In genomic region chr13:29561918-29562317, GRCh38 we compare ENCODE assay signal across 32 cellular contexts. TPM values are rescaled to one million over a fixed set of nuclear protein-coding genes. Genes with fewer than 3 reads are reported as not detected.
DNase-seq lines count a peak whose midpoint lies in the region; ATAC-seq and TF ChIP-seq lines count a peak whose summit lies in the region.
"Had no signal": no experiment of that assay in that cellular context is flagged by ENCODE, and none has a peak within 500 bp of the region (broad histone marks: within the 10 kb centered on the region; RNA-seq: fewer than 3 reads in every experiment).

No MANE protein-coding gene starts in this region.

- H3K27ac Mint-ChIP-seq in WTC11, result peak overlapping the region; percentile 72; the same call in 1 of the 2 replicates
- H3K27ac Mint-ChIP-seq: activated T-helper 2 cell treated with anti-CD3 and anti-CD28 coated beads, Interferon-gamma antibody, Interleukin-2, Interleukin-4, amounts not matched to agents 10 μg/mL and 5 μg/mL and 100 μg/mL, durations not matched to agents 14 hours and 24 hours and 36 hours; neural progenitor cell had no signal

- H3K4me3 Mint-ChIP-seq in WTC11, result no peak overlapping the region
- H3K4me3 Mint-ChIP-seq: activated naive CD4-positive, alpha-beta T cell treated with anti-CD3 and anti-CD28 coated beads, Interleukin-2, amount 50 U/mL, for 24 hours; neural progenitor cell; stimulated activated memory B cell treated with anti-CD40 and anti-IgM and Interleukin-4, amounts not matched to agents 10 μg/mL and 1 μg/mL and 100 μg/mL, for 72 hours had no signal

- H3K9me3 ChIP-seq in HEK293 (ENCODE audit: control insufficient read depth, insufficient read depth, low read depth, low read length) (no peaks in the 10 kb centered on the region), esophagus squamous epithelium (no peaks in the 10 kb centered on the region), mucosa of descending colon (no peaks in the 10 kb centered on the region), HAP-1 (no peaks in the 10 kb centered on the region), uterus (no peaks in the 10 kb centered on the region)
- H3K9me3 ChIP-seq: BLaER1 had no signal

- TF ChIP-seq CTCF in HEK293 (tag by site-specific recombination; IDR thresholded peaks at IDR 0.05) (no peak), WTC11 (IDR thresholded peaks at IDR 0.05) (no peak), esophagus squamous epithelium (IDR thresholded peaks at IDR 0.05) (no peak), mucosa of descending colon (IDR thresholded peaks at IDR 0.05) (no peak), GM13977 (IDR thresholded peaks at IDR 0.05; ENCODE audit: extremely low read depth, insufficient read depth, missing control alignments) (no peak), uterus (IDR thresholded peaks at IDR 0.05) (no peak)

- DNase-seq in WTC11 (ENCODE audit: low spot score), result no peak
- no peak for DNase-seq in esophagus squamous epithelium (lab: John Stamatoyannopoulos, UW)
- DNase-seq in mucosa of descending colon, result no peak
- DNase-seq in GM13977 (ENCODE audit: low spot score), result no peak
- DNase-seq in HAP-1 (ENCODE audit: low spot score in 2 of 2), result no peak
- DNase-seq in uterus, result no peak
- DNase-seq: activated CD4-positive, alpha-beta T cell treated with anti-CD3 and anti-CD28 coated beads, Interleukin-2, amount 50 U/mL, for 48 hours; activated CD4-positive, CD25-positive, alpha-beta regulatory T cell; activated CD8-positive, alpha-beta memory T cell treated with anti-CD3 and anti-CD28 coated beads, Interleukin-2, amount 50 U/mL, for 48 hours; cortex of kidney; DMS53; kidney glomerular epithelial cell; mammary epithelial cell; NCI-H1105; NCI-H1930; NCI-H2227 treated with DMSO at 0.1 percent for 48 hours; NCI-H526 treated with DMSO at 0.1 percent for 48 hours; right cardiac atrium; SIG-M5; stimulated activated CD4-positive, alpha-beta T cell treated with anti-CD3 and anti-CD28 coated beads, Interleukin-12 subunit alpha, Interleukin-12 subunit beta, amount 100 ng/mL, for 4 hours; stimulated activated CD4-positive, alpha-beta T cell treated with anti-CD3 and anti-CD28 coated beads, Interleukin-4, amount 100 ng/mL, for 1 hour; substantia nigra; SW 1271; T1000 had no signal

- TF ChIP-seq POLR2A in esophagus squamous epithelium (IDR thresholded peaks at IDR 0.05) (no peak), uterus (IDR thresholded peaks at IDR 0.05) (no peak)

- CTCF ChIA-PET in HEK293 (lab: Yijun Ruan, JAX) (no interaction called here), WTC11 (lab: Charles Lee) (no interaction called here)

- H3K4me1 ChIP-seq in HEK293 (ENCODE audit: control insufficient read depth, insufficient read depth, low read length) (peaks cover 10% of the 10 kb centered on the region), esophagus squamous epithelium (peaks cover 9 to 77% (median 31%) of the 10 kb centered on the region in 3 donors), mucosa of descending colon (ENCODE audit: low read depth) (no peaks in the 10 kb centered on the region), HAP-1 (peaks cover 32% of the 10 kb centered on the region), uterus (no peaks in the 10 kb centered on the region)

- 29 to 45% methylated on average over 6 of the region's 6 CpGs for WGBS in esophagus squamous epithelium, 2 donors

- peaks cover 59% of the 10 kb centered on the region for H3K4me1 Mint-ChIP-seq in WTC11

- no peak; the same call in 1 of the 2 replicates for ATAC-seq in WTC11
- ATAC-seq in mucosa of descending colon, result peak; percentile 11
- no peak for ATAC-seq in HG02970 (IDR thresholded peaks at IDR 0.05; ENCODE audit: low FRiP score, unreplicated experiment)
- ATAC-seq: right cardiac atrium; stimulated activated memory B cell treated with anti-CD40 and anti-IgM and Interleukin-4, amounts not matched to agents 10 μg/mL and 1 μg/mL and 100 μg/mL, for 72 hours had no signal

- intact Hi-C loops in esophagus squamous epithelium (cut with DNase I) (no loop called here), mucosa of descending colon (cut with DNase I, micrococcal nuclease) (no loop called here), uterus (cut with DNase I; ENCODE audit: low total_unique reads) (no loop called here)

- H3K27me3 ChIP-seq in esophagus squamous epithelium (no peaks in the 10 kb centered on the region), HAP-1 (ENCODE audit: low read depth) (no peaks in the 10 kb centered on the region), uterus (no peaks in the 10 kb centered on the region)
- H3K27me3 ChIP-seq: BLaER1, cardiac muscle cell, neural progenitor cell had no signal

- in situ Hi-C loops in GM13977 (cut with MboI; ENCODE audit: low pct_unique_long_range_greater_than_20kb, low sequenced_read_pairs, unreplicated experiment) (no loop called here), HAP-1 (cut with MboI; ENCODE audit: low sequenced_read_pairs) (no loop called here)

- H3K36me3 ChIP-seq in HEK293 (ENCODE audit: control insufficient read depth in 2 of 2, insufficient read depth in 1 of 2, low read length in 2 of 2) (no peaks in the 10 kb centered on the region), esophagus squamous epithelium (no peaks in the 10 kb centered on the region), mucosa of descending colon (ENCODE audit: low read depth) (no peaks in the 10 kb centered on the region), HAP-1 (replicated peaks) (no peaks in the 10 kb centered on the region; the same call in 1 of the 2 replicates), uterus (no peaks in the 10 kb centered on the region)
- H3K36me3 ChIP-seq: cardiac muscle cell, neural progenitor cell had no signal

- H3K4me3 ChIP-seq in HEK293 (ENCODE audit: low read depth, low read length) (no peak overlapping the region), esophagus squamous epithelium (no peak overlapping the region), mucosa of descending colon (no peak overlapping the region), HAP-1 (no peak overlapping the region), uterus (no peak overlapping the region)
- H3K4me3 ChIP-seq: BLaER1, cardiac muscle cell, neural progenitor cell had no signal

- H3K27ac ChIP-seq in HEK293 (ENCODE audit: extremely low read depth, low read depth, low read length), result no peak overlapping the region
- peak overlapping the region; percentile 62 to 80 (median 72) for H3K27ac ChIP-seq in esophagus squamous epithelium
- H3K27ac ChIP-seq in uterus, result no peak overlapping the region
- H3K27ac ChIP-seq: BLaER1, cardiac muscle cell, neural progenitor cell had no signal

- H3K36me3 Mint-ChIP-seq in WTC11, result no peaks in the 10 kb centered on the region; the same call in 1 of the 2 replicates

- no peaks in the 10 kb centered on the region for H3K27me3 Mint-ChIP-seq in WTC11 (ENCODE audit: low read depth)
- H3K27me3 Mint-ChIP-seq: activated naive CD4-positive, alpha-beta T cell treated with anti-CD3 and anti-CD28 coated beads, Interleukin-2, amount 50 U/mL, for 24 hours; stimulated activated memory B cell treated with anti-CD40 and anti-IgM and Interleukin-4, amounts not matched to agents 10 μg/mL and 1 μg/mL and 100 μg/mL, for 72 hours had no signal

- POLR2A ChIA-PET in HEK293 (lab: Yijun Ruan, JAX), result no interaction called here
- POLR2A ChIA-PET in WTC11 (lab: Charles Lee), result no interaction called here

- H3K9me3 Mint-ChIP-seq in WTC11, result 0 out of 2 replicates have a peak, but pooled peaks cover 5% of the 10 kb centered on the region
- H3K9me3 Mint-ChIP-seq: activated naive CD4-positive, alpha-beta T cell treated with anti-CD3 and anti-CD28 coated beads, Interleukin-2, amount 50 U/mL, for 24 hours; activated T-helper 2 cell treated with anti-CD3 and anti-CD28 coated beads, Interferon-gamma antibody, Interleukin-2, Interleukin-4, amounts not matched to agents 10 μg/mL and 5 μg/mL and 100 μg/mL, durations not matched to agents 14 hours and 24 hours and 36 hours; stimulated activated memory B cell treated with anti-CD40 and anti-IgM and Interleukin-4, amounts not matched to agents 10 μg/mL and 1 μg/mL and 100 μg/mL, for 72 hours had no signal

TF ChIP-seq in HEK293, 187 proteins besides CTCF, POLR2A, EP300 and RAD21:
- peak; percentile 40; the same call in 1 of the 2 replicates for TF ChIP-seq ZNF600 (tag by site-specific recombination; IDR thresholded peaks at IDR 0.05)
- TF ChIP-seq ZNF10 (tag by site-specific recombination; IDR thresholded peaks at IDR 0.05), result peak; percentile 95
- TF ChIP-seq BCL6B (tag by site-specific recombination; IDR thresholded peaks at IDR 0.05), result no peak

TF ChIP-seq in WTC11, 78 proteins besides CTCF, POLR2A, EP300 and RAD21 (continues in another document):
- TF ChIP-seq ZNF416 (CRISPR knock-in tag; IDR thresholded peaks at IDR 0.05), result no peak
- TF ChIP-seq ETV6 (CRISPR knock-in tag; IDR thresholded peaks at IDR 0.05), result no peak
- TF ChIP-seq JUN (CRISPR knock-in tag; IDR thresholded peaks at IDR 0.05), result no peak
- no peak for TF ChIP-seq ZNF263 (CRISPR knock-in tag; IDR thresholded peaks at IDR 0.05; ENCODE audit: low read depth)
- no peak for TF ChIP-seq CREM (CRISPR knock-in tag; IDR thresholded peaks at IDR 0.05)
- no peak for TF ChIP-seq ZBTB43 (CRISPR knock-in tag; IDR thresholded peaks at IDR 0.05)
- TF ChIP-seq CBFB (CRISPR knock-in tag; IDR thresholded peaks at IDR 0.05; ENCODE audit: low read depth), result no peak

RNA-seq across cellular contexts. Expression of gene SLC7A1, which starts 33.6 kb away (rescaled TPM):
- 67.0 to 84.5 TPM (median 68.9 TPM) in 3 replicates for total RNA-seq in WTC11 (2021)
- total RNA-seq in esophagus squamous epithelium, result 100 to 1,000 TPM in 1 of 4 donors, 10 to 100 TPM in 3; 87.5 to 127 (median 93.9) TPM
- total RNA-seq in mucosa of descending colon, result 10 to 100 TPM; 23.8 to 36.0 (median 28.0) TPM
- total RNA-seq in uterus, result 10 to 100 TPM in 2 of 4 donors, 1 to 10 TPM in 2; 4.1 to 39.0 (median 10.8) TPM

Comparison
In these comparisons a context has a peak if more than half of its experiments do, and no peak if none do; other contexts are left out.
1. H3K27ac ChIP-seq: peak in esophagus squamous epithelium (4 of 4); none in HEK293 (single experiment) and uterus (0 of 2).